ENCODE assay signal across 8 cellular contexts in genomic region chr16:4800290-4801041, GRCh38. TPM values are rescaled to one million over a fixed set of nuclear protein-coding genes. Genes with fewer than 3 reads are reported as not detected.
DNase-seq lines count a peak whose midpoint lies in the region; FAIRE-seq and TF ChIP-seq lines count a peak whose summit lies in the region.

No MANE protein-coding gene starts in this region.

- dilution Hi-C loops in mammary epithelial cell (cut with HindIII; ENCODE audit: low sequenced_read_pairs), result loop anchor here (10.0 kb wide), 1 partner anchor 76 kb away; no protein-coding TSS in a partner anchor

- H3K4me3 ChIP-seq in mammary epithelial cell (replicated peaks in 1 of 3; ENCODE audit: insufficient read depth in 1 of 3, low read depth in 2 of 3, low read length in 3 of 3), result no peak overlapping the region

- peak overlapping the region; percentile 35 for H2AFZ ChIP-seq in mammary epithelial cell (ENCODE audit: low read depth, low read length)

- BruUV-seq in mammary epithelial cell (replicated peaks; lab: Mats Ljungman, UMichigan), result no TSS peak

- 56% methylated on average over 13 of the region's 17 CpGs for WGBS in mammary epithelial cell (ENCODE audit: low coverage, missing lambda C conversion rate)

- H3K79me2 ChIP-seq in mammary epithelial cell (ENCODE audit: insufficient read depth, low read length), result no peaks in the 10 kb centered on the region

- FAIRE-seq in HTR-8/SVneo (lab: Jason Lieb, UNC), result no peak

- CTCF ChIA-PET in mammary epithelial cell (lab: Charles Lee; ENCODE audit: low non-redundant PET), result no interaction called here

- H3K4me1 ChIP-seq in mammary epithelial cell (ENCODE audit: insufficient read depth, low read length), result peaks cover 26% of the 10 kb centered on the region

- no peak overlapping the region for H3K9ac ChIP-seq in mammary epithelial cell (ENCODE audit: insufficient read depth, low read length)

- peak; percentile 44 for DNase-seq in ELF-1 (ENCODE audit: low read depth, low spot score)
- peak; percentile 85 for DNase-seq in MV-4-11 (lab: John Stamatoyannopoulos, UW)
- peak; percentile 65 for DNase-seq in mammary epithelial cell
- peak; percentile 57 for DNase-seq in mucosa of gallbladder (ENCODE audit: low spot score)
- no peak for DNase-seq in stimulated activated CD8-positive, alpha-beta memory T cell treated with anti-CD3 and anti-CD28 coated beads, Interleukin-4, amount 100 ng/mL, for 48 hours
- no peak for DNase-seq in HTR-8/SVneo (ENCODE audit: insufficient read length, low spot score)
- no peak for DNase-seq in GM03348 (ENCODE audit: low spot score)
- DNase-seq in NCI-H187 (lab: John Stamatoyannopoulos, UW), result no peak

- intact Hi-C loops in mammary epithelial cell (cut with micrococcal nuclease), result no loop called here

- H3K4me2 ChIP-seq in mammary epithelial cell (ENCODE audit: insufficient read depth, low read depth, low read length), result peak overlapping the region; percentile 98

- TF ChIP-seq CTCF in mammary epithelial cell (conservative IDR thresholded peaks at IDR 0.05 in 1 of 2, IDR thresholded peaks at IDR 0.05 in 1 of 2; ENCODE audit: extremely low read depth in 1 of 2, insufficient read depth in 1 of 2, low read depth in 1 of 2, low read length in 2 of 2), result no peak

- H3K9me3 ChIP-seq in mammary epithelial cell (replicated peaks; ENCODE audit: insufficient read depth, low read length), result no peaks in the 10 kb centered on the region

- no peaks in the 10 kb centered on the region for H3K27me3 ChIP-seq in mammary epithelial cell (ENCODE audit: insufficient read depth, low read length)

- in situ Hi-C loops in mammary epithelial cell (cut with MboI; ENCODE audit: low sequenced_read_pairs in 2 of 2), result no loop called here

- H4K20me1 ChIP-seq in mammary epithelial cell (ENCODE audit: insufficient read depth, low read length), result no peaks in the 10 kb centered on the region

- H3K27ac ChIP-seq in mammary epithelial cell (ENCODE audit: insufficient read depth, low read depth, low read length), result no peak overlapping the region

- peaks cover 5% of the 10 kb centered on the region for H3K36me3 ChIP-seq in mammary epithelial cell (ENCODE audit: insufficient read depth, low read length)

RNA-seq across cellular contexts. Expression of gene ROGDI, which starts 2.0 kb away (rescaled TPM):
- total RNA-seq in mammary epithelial cell, result 10 to 100 TPM; 27.0 to 33.8 TPM
- 24.5 TPM for polyA plus RNA-seq in mammary epithelial cell
- 17.8 TPM for polyA minus RNA-seq in mammary epithelial cell
- 71.0 TPM for total RNA-seq in mucosa of gallbladder

RNA-seq across cellular contexts. Expression of gene SMIM22, which starts 5.3 kb away (rescaled TPM):
- 1 to 10 TPM in 1 of 2 donors, not detected in 1; 1.0 TPM for total RNA-seq in mammary epithelial cell
- 3.4 TPM for polyA plus RNA-seq in mammary epithelial cell
- polyA minus RNA-seq in mammary epithelial cell, result not detected
- 194 TPM for total RNA-seq in mucosa of gallbladder

RNA-seq across cellular contexts. Expression of gene SEPTIN12, which starts 12.3 kb away (rescaled TPM):
- not detected for total RNA-seq in mammary epithelial cell
- not detected for polyA plus RNA-seq in mammary epithelial cell
- polyA minus RNA-seq in mammary epithelial cell, result not detected
- not detected for total RNA-seq in mucosa of gallbladder

RNA-seq across cellular contexts. Expression of gene ZNF500, which starts 33.5 kb away (rescaled TPM):
- total RNA-seq in mammary epithelial cell (10 to 100 TPM; 13.0 to 14.2 TPM), mucosa of gallbladder (23.4 TPM)
- polyA plus RNA-seq in mammary epithelial cell, result 4.0 TPM
- polyA minus RNA-seq in mammary epithelial cell, result 7.9 TPM

RNA-seq across cellular contexts. Expression of gene GLYR1, which starts 46.6 kb away (rescaled TPM):
- total RNA-seq in mammary epithelial cell (10 to 100 TPM; 38.0 to 67.7 TPM), mucosa of gallbladder (128 TPM)
- polyA plus RNA-seq in mammary epithelial cell, result 31.3 TPM
- 58.2 TPM for polyA minus RNA-seq in mammary epithelial cell

Comparison
In these comparisons a context has a peak if more than half of its experiments do, and no peak if none do; other contexts are left out.
1. DNase-seq: peak in ELF-1 (single experiment), MV-4-11 (single experiment), mammary epithelial cell (single experiment) and mucosa of gallbladder (single experiment); none in stimulated activated CD8-positive, alpha-beta memory T cell treated with anti-CD3 and anti-CD28 coated beads, Interleukin-4, amount 100 ng/mL, for 48 hours (single experiment), HTR-8/SVneo (single experiment), GM03348 (single experiment) and NCI-H187 (0 of 2).
2. RNA of gene SMIM22, which starts 5.3 kb away (total RNA-seq): 194 TPM in mucosa of gallbladder (single experiment); 1.0 TPM in mammary epithelial cell; every median in the first group is over 10 times any median in the second.